Comparison of ENCODE assay signal across 4 cellular contexts in the genomic region with DNA sequence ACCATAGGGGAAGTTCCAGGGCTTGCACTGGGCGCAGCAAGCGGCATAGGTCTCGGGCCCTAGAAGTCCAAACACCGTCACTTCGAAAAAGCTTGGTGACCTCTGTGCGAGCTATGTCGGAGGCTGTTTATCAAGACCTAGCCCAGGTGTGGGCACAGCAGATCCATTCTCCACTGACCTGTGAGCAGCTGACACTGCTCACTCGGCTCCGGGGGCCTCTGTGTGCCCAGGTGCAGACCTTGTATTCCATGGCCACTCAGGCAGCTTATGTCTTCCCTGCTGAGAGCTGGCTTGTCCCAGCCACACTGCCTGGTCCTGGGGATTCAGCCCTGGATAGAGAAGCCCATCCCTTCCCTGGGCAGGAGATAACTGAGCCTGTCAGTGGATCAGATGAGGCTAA. TPM values are rescaled to one million over a fixed set of nuclear protein-coding genes. Genes with fewer than 3 reads are reported as not detected.
"Had no signal": no experiment of that assay in that cellular context is flagged by ENCODE, and none has a peak within 500 bp of the region (broad histone marks: within the 10 kb centered on the region; RNA-seq: fewer than 3 reads in every experiment).

No MANE protein-coding gene starts in this region.

RNA-seq across cellular contexts. Expression of a gene that starts 1.5 kb away (rescaled TPM):
- total RNA-seq: LHCN-M2, M059J, MCF 10A, NCI-H460 had no signal
